ENCODE assay signal across 14 cellular contexts in genomic region chr3:59444293-59444671, GRCh38.
DNase-seq lines count a peak whose midpoint lies in the region; ATAC-seq and TF ChIP-seq lines count a peak whose summit lies in the region.
"Had no signal": no experiment of that assay in that cellular context is flagged by ENCODE, and none has a peak within 500 bp of the region (broad histone marks: within the 10 kb centered on the region; RNA-seq: fewer than 3 reads in every experiment).

No MANE protein-coding gene starts in this region.

- H3K9me3 ChIP-seq in testis = no peaks in the 10 kb centered on the region
- H3K9me3 ChIP-seq: body of pancreas, pancreas had no signal

- peaks cover 53% of the 10 kb centered on the region for H3K4me1 Mint-ChIP-seq in activated naive CD4-positive, alpha-beta T cell treated with anti-CD3 and anti-CD28 coated beads for 36 hours (ENCODE audit: low read depth)
- H3K4me1 Mint-ChIP-seq in activated T-helper 17 cell treated with anti-CD3 and anti-CD28 coated beads, Interleukin-2, amount 50 U/mL, for 72 hours = peaks cover 30% of the 10 kb centered on the region

- CTCF ChIA-PET in activated naive CD4-positive, alpha-beta T cell treated with anti-CD3 and anti-CD28 coated beads for 36 hours (lab: Charles Lee) = interaction anchor here (0.8 to 1.3 kb wide), 3 partner anchors 19 to 133 kb away, joined by 3 to 4 read pairs (median 3); no protein-coding TSS in a partner anchor

- TF ChIP-seq POLR2A in testis (IDR thresholded peaks at IDR 0.05) = no peak

- no peak overlapping the region for H3K27ac ChIP-seq in testis
- H3K27ac ChIP-seq: body of pancreas, pancreas had no signal

- peaks cover 2% of the 10 kb centered on the region for H3K36me3 Mint-ChIP-seq in activated naive CD4-positive, alpha-beta T cell treated with anti-CD3 and anti-CD28 coated beads for 36 hours (ENCODE audit: low read depth)
- H3K36me3 Mint-ChIP-seq in activated T-helper 17 cell treated with anti-CD3 and anti-CD28 coated beads, Interleukin-2, amount 50 U/mL, for 72 hours (ENCODE audit: low read depth) = no peaks in the 10 kb centered on the region

- H3K27ac Mint-ChIP-seq in activated naive CD4-positive, alpha-beta T cell treated with anti-CD3 and anti-CD28 coated beads for 36 hours = peak overlapping the region; percentile 94
- peak overlapping the region; percentile 92 for H3K27ac Mint-ChIP-seq in activated T-helper 17 cell treated with anti-CD3 and anti-CD28 coated beads, Interleukin-2, amount 50 U/mL, for 72 hours

- peak overlapping the region; percentile 54 for H3K4me3 Mint-ChIP-seq in activated naive CD4-positive, alpha-beta T cell treated with anti-CD3 and anti-CD28 coated beads for 36 hours
- H3K4me3 Mint-ChIP-seq in activated T-helper 17 cell treated with anti-CD3 and anti-CD28 coated beads, Interleukin-2, amount 50 U/mL, for 72 hours = peak overlapping the region; percentile 81

- no peak overlapping the region for H3K4me3 ChIP-seq in testis
- H3K4me3 ChIP-seq: body of pancreas, pancreas had no signal

- TF ChIP-seq CTCF in testis (IDR thresholded peaks at IDR 0.05) = no peak

- no peaks in the 10 kb centered on the region for H3K27me3 Mint-ChIP-seq in activated naive CD4-positive, alpha-beta T cell treated with anti-CD3 and anti-CD28 coated beads for 36 hours (ENCODE audit: low read depth)
- no peaks in the 10 kb centered on the region for H3K27me3 Mint-ChIP-seq in activated T-helper 17 cell treated with anti-CD3 and anti-CD28 coated beads, Interleukin-2, amount 50 U/mL, for 72 hours

- DNase-seq in activated naive CD4-positive, alpha-beta T cell treated with anti-CD3 and anti-CD28 coated beads for 36 hours = peak; percentile 66
- DNase-seq in activated naive CD4-positive, alpha-beta T cell (lab: John Stamatoyannopoulos, UW) = no peak
- DNase-seq in stimulated activated naive CD8-positive, alpha-beta T cell treated with anti-CD3 and anti-CD28 coated beads, Interleukin-15, Interleukin-2, amounts not matched to agents 100 U/mL and 50 U/mL, for 24 hours = no peak
- DNase-seq in sciatic nerve (ENCODE audit: low spot score) (no peak), testis (no peak)
- DNase-seq: activated CD8-positive, alpha-beta memory T cell treated with anti-CD3 and anti-CD28 coated beads, Interleukin-2, amount 50 U/mL, for 48 hours; body of pancreas; DMS53; midbrain; NCI-H2029 treated with DMSO at 0.1 percent for 48 hours; pancreas had no signal

- H3K27me3 ChIP-seq in testis = no peaks in the 10 kb centered on the region
- H3K27me3 ChIP-seq: body of pancreas, pancreas had no signal

- H3K36me3 ChIP-seq in testis (ENCODE audit: low read depth, missing control alignments) = no peaks in the 10 kb centered on the region
- H3K36me3 ChIP-seq: pancreas had no signal

- no peaks in the 10 kb centered on the region for H3K9me3 Mint-ChIP-seq in activated naive CD4-positive, alpha-beta T cell treated with anti-CD3 and anti-CD28 coated beads for 36 hours
- no peaks in the 10 kb centered on the region for H3K9me3 Mint-ChIP-seq in activated T-helper 17 cell treated with anti-CD3 and anti-CD28 coated beads, Interleukin-2, amount 50 U/mL, for 72 hours

- 83 to 90% methylated on average over 1 of the region's 1 CpG for WGBS in testis, 2 donors

- intact Hi-C loops in activated naive CD4-positive, alpha-beta T cell treated with anti-CD3 and anti-CD28 coated beads for 36 hours (cut with micrococcal nuclease) = loop anchor here (1.0 kb wide), 3 partner anchors 18 to 115 kb away; no protein-coding TSS in a partner anchor
- intact Hi-C loops in sciatic nerve (cut with DNase I) = no loop called here
- intact Hi-C loops in testis (cut with DNase I; ENCODE audit: low total_unique reads) = no loop called here

- ATAC-seq in HG02610 (IDR thresholded peaks at IDR 0.05; ENCODE audit: unreplicated experiment) = peak; percentile 83
- peak; percentile 92 for ATAC-seq in activated T-helper 17 cell treated with anti-CD3 and anti-CD28 coated beads, Interleukin-2, amount 50 U/mL, for 72 hours (replicated peaks)
- ATAC-seq in stimulated activated naive CD8-positive, alpha-beta T cell treated with anti-CD3 and anti-CD28 coated beads, Interleukin-15, Interleukin-2, amounts not matched to agents 100 U/mL and 50 U/mL, for 24 hours = peak; percentile 85
- no peak for ATAC-seq in HG02973 (IDR thresholded peaks at IDR 0.05; ENCODE audit: unreplicated experiment)
- ATAC-seq in sciatic nerve = no peak
- ATAC-seq: body of pancreas, pancreas had no signal

- H3K4me1 ChIP-seq in testis = no peaks in the 10 kb centered on the region
- H3K4me1 ChIP-seq: body of pancreas, pancreas had no signal

Comparison
In these comparisons a context has a peak if more than half of its experiments do, and no peak if none do; other contexts are left out.
1. ATAC-seq: peak in HG02610 (single experiment), activated T-helper 17 cell treated with anti-CD3 and anti-CD28 coated beads, Interleukin-2, amount 50 U/mL, for 72 hours (single experiment) and stimulated activated naive CD8-positive, alpha-beta T cell treated with anti-CD3 and anti-CD28 coated beads, Interleukin-15, Interleukin-2, amounts not matched to agents 100 U/mL and 50 U/mL, for 24 hours (single experiment); none in HG02973 (single experiment) and sciatic nerve (single experiment).